In the genomic region with DNA sequence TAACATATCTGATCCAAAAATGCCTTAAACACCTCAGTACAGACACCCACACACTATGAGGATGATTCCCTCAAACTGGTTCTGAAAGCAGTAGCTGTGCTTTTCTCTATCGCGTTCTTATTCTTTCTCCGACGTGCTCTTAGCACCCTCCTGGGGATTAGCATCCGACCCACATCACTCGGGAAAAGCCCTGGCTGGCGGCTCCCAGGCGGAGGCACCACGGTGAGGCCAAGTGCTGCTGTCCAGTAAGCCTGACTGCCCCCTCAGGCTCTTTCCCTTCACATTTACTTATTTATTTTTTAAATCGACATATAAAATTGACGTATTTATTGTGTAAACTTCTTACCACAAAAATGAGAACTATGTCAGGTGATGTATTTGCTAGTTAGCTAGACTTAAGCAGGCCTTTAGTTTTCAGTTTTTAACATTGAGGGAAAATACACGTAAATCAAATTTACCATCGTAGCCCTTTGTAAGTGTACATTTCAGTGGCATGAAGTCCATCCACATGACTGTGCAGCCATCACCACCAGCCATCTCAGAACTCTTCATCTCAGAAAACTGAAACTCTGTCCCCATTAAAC, we compare ENCODE assay signal across 22 cellular contexts. TPM values are rescaled to one million over a fixed set of nuclear protein-coding genes. Genes with fewer than 3 reads are reported as not detected.
DNase-seq lines count a peak whose midpoint lies in the region; ATAC-seq, FAIRE-seq and TF ChIP-seq lines count a peak whose summit lies in the region.
"Had no signal": no experiment of that assay in that cellular context is flagged by ENCODE, and none has a peak within 500 bp of the region (broad histone marks: within the 10 kb centered on the region; RNA-seq: fewer than 3 reads in every experiment).

No MANE protein-coding gene starts in this region.

- peaks cover 2% of the 10 kb centered on the region for H3K9me3 ChIP-seq in RWPE2 (ENCODE audit: severe bottlenecking)
- H3K9me3 ChIP-seq: prostate gland, thyroid gland had no signal

- peaks cover 10% of the 10 kb centered on the region for H3K27me3 Mint-ChIP-seq in GM23338 (ENCODE audit: insufficient read depth, low read depth, poor library complexity)

- TF ChIP-seq CTCF in D721Med (IDR thresholded peaks at IDR 0.05; ENCODE audit: insufficient read depth, missing control alignments) (no peak), GM23338 (conservative IDR thresholded peaks at IDR 0.05; ENCODE audit: low read depth in 2 of 2) (no peak), RWPE2 (IDR thresholded peaks at IDR 0.05; ENCODE audit: poor library complexity, severe bottlenecking) (no peak)

- no peak overlapping the region for H3K27ac Mint-ChIP-seq in GM23338
- H3K27ac Mint-ChIP-seq: activated CD4-positive, alpha-beta T cell treated with anti-CD3 and anti-CD28 coated beads, Interleukin-2, amount 10 ng/mL, durations not matched to agents 24 days and 14 days; stimulated activated memory B cell treated with anti-CD40 and anti-IgM and Interleukin-4, amounts not matched to agents 10 μg/mL and 1 μg/mL and 100 μg/mL, for 72 hours had no signal

- H3K4me1 ChIP-seq in GM23338 (ENCODE audit: insufficient read depth) = no peaks in the 10 kb centered on the region
- peaks cover 4% of the 10 kb centered on the region for H3K4me1 ChIP-seq in RWPE2 (ENCODE audit: insufficient read depth, poor library complexity, severe bottlenecking)
- H3K4me1 ChIP-seq: foreskin keratinocyte, prostate gland had no signal

- ATAC-seq in GM23338 (peak; percentile 39), RWPE2 (ENCODE audit: low read depth) (no peak; the same call in 2 of the 3 replicates)

- H4K20me1 ChIP-seq in GM23338 (replicated peaks; ENCODE audit: insufficient read depth) = no peaks in the 10 kb centered on the region

- H3K36me3 ChIP-seq in GM23338 (ENCODE audit: insufficient read depth) (no peaks in the 10 kb centered on the region), RWPE2 (ENCODE audit: low read depth) (no peaks in the 10 kb centered on the region)
- H3K36me3 ChIP-seq: prostate gland, thyroid gland had no signal

- H3K9me2 ChIP-seq in GM23338 (ENCODE audit: insufficient read depth) = no peaks in the 10 kb centered on the region

- no peaks in the 10 kb centered on the region for H3K79me2 ChIP-seq in GM23338 (replicated peaks; ENCODE audit: insufficient read depth)

- H3K4me3 ChIP-seq in GM23338 (no peak overlapping the region), RWPE2 (ENCODE audit: severe bottlenecking) (no peak overlapping the region)
- H3K4me3 ChIP-seq: dorsolateral prefrontal cortex, prostate gland, thyroid gland had no signal

- no peak overlapping the region for H2AFZ ChIP-seq in GM23338

- no peaks in the 10 kb centered on the region for H3K36me3 Mint-ChIP-seq in GM23338 (ENCODE audit: low read depth)
- H3K36me3 Mint-ChIP-seq: stimulated activated memory B cell treated with anti-CD40 and anti-IgM and Interleukin-4, amounts not matched to agents 10 μg/mL and 1 μg/mL and 100 μg/mL, for 72 hours had no signal

- H3K4me1 Mint-ChIP-seq in GM23338 = peaks cover 3% of the 10 kb centered on the region; the same call in 1 of the 3 replicates

- H3K27me3 ChIP-seq in GM23338 (ENCODE audit: insufficient read depth) (no peaks in the 10 kb centered on the region), RWPE2 (ENCODE audit: insufficient read depth, poor library complexity, severe bottlenecking) (no peaks in the 10 kb centered on the region)
- H3K27me3 ChIP-seq: foreskin keratinocyte, thyroid gland had no signal

- no peak overlapping the region for H3K4me3 Mint-ChIP-seq in GM23338
- H3K4me3 Mint-ChIP-seq: activated CD4-positive, alpha-beta T cell treated with anti-CD3 and anti-CD28 coated beads, Interleukin-2, amount 10 ng/mL, durations not matched to agents 24 days and 14 days; nephron; stimulated activated memory B cell treated with anti-CD40 and anti-IgM and Interleukin-4, amounts not matched to agents 10 μg/mL and 1 μg/mL and 100 μg/mL, for 72 hours had no signal

- FAIRE-seq in D721Med (lab: Jason Lieb, UNC) = no peak
- FAIRE-seq in GM19239 (lab: Jason Lieb, UNC) = no peak

- no peak overlapping the region for H3K27ac ChIP-seq in GM23338 (ENCODE audit: low read depth)
- no peak overlapping the region for H3K27ac ChIP-seq in RWPE2 (ENCODE audit: poor library complexity, severe bottlenecking)
- H3K27ac ChIP-seq: dorsolateral prefrontal cortex, foreskin keratinocyte, prostate gland, thyroid gland had no signal

- no peaks in the 10 kb centered on the region for H3F3A ChIP-seq in GM23338 (replicated peaks; ENCODE audit: low read depth)

- peak; percentile 60 for DNase-seq in D721Med (ENCODE audit: insufficient read length, low spot score)
- no peak for DNase-seq in GM23338 (ENCODE audit: low spot score)
- DNase-seq in RWPE2 (ENCODE audit: low spot score) = peak; percentile 23
- DNase-seq in posterior vena cava (ENCODE audit: low spot score) = peak; percentile 31
- no peak for DNase-seq in NCI-H187 treated with DMSO at 0.1 percent for 48 hours (lab: John Stamatoyannopoulos, UW)
- DNase-seq in GM19239 (ENCODE audit: insufficient read length, low spot score) = no peak
- DNase-seq in NCI-H2171 treated with DMSO at 0.1 percent for 48 hours (lab: John Stamatoyannopoulos, UW) = no peak
- DNase-seq: activated CD4-positive, alpha-beta T cell treated with anti-CD3 and anti-CD28 coated beads, Interleukin-2, amount 10 ng/mL, durations not matched to agents 24 days and 14 days; activated CD8-positive, alpha-beta memory T cell treated with anti-CD3 and anti-CD28 coated beads, Interleukin-2, amount 50 U/mL, for 48 hours; activated effector memory CD4-positive, alpha-beta T cell treated with Interleukin-2 at 50 U/mL for 16 hours; dorsolateral prefrontal cortex; islet precursor cell; NCI-H2171; stimulated activated CD4-positive, alpha-beta T cell treated with anti-CD3 and anti-CD28 coated beads, Interleukin-15, amount 100 ng/mL, for 24 hours; thyroid gland had no signal

- no peaks in the 10 kb centered on the region; the same call in 1 of the 3 replicates for H3K9me3 Mint-ChIP-seq in GM23338
- H3K9me3 Mint-ChIP-seq: activated CD4-positive, alpha-beta T cell treated with anti-CD3 and anti-CD28 coated beads, Interleukin-2, amount 10 ng/mL, durations not matched to agents 24 days and 14 days; nephron; stimulated activated memory B cell treated with anti-CD40 and anti-IgM and Interleukin-4, amounts not matched to agents 10 μg/mL and 1 μg/mL and 100 μg/mL, for 72 hours had no signal

- no peak overlapping the region for H3K4me2 ChIP-seq in GM23338

- intact Hi-C loops in posterior vena cava (cut with DNase I) = no loop called here

TF ChIP-seq in GM23338, 12 proteins besides CTCF, POLR2A, EP300 and RAD21 (continues in another document):
- TF ChIP-seq, protein P1, sequence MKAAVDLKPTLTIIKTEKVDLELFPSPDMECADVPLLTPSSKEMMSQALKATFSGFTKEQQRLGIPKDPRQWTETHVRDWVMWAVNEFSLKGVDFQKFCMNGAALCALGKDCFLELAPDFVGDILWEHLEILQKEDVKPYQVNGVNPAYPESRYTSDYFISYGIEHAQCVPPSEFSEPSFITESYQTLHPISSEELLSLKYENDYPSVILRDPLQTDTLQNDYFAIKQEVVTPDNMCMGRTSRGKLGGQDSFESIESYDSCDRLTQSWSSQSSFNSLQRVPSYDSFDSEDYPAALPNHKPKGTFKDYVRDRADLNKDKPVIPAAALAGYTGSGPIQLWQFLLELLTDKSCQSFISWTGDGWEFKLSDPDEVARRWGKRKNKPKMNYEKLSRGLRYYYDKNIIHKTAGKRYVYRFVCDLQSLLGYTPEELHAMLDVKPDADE (IDR thresholded peaks at IDR 0.05) = no peak

RNA-seq across cellular contexts. Expression of gene TBX1, which starts 19.2 kb away (rescaled TPM):
- 0.23 and 0.66 TPM in 2 replicates for total RNA-seq in GM23338 (2014; rRNA removed; shearing (Covaris generic))
- polyA plus RNA-seq in GM23338 (2016; fragmentation: Nextera tagmentation; extraction: Ambion mirVana) = 0.19 TPM in 2 replicates
- 1 to 10 TPM; 7.5 to 8.1 TPM for total RNA-seq in posterior vena cava
- total RNA-seq: activated CD4-positive, alpha-beta T cell treated with anti-CD3 and anti-CD28 coated beads, Interleukin-2, amount 10 ng/mL, durations not matched to agents 24 days and 14 days; epithelial cell of proximal tubule; H4 had no signal

RNA-seq across cellular contexts. Expression of gene GP1BB, which starts 56.4 kb away (rescaled TPM):
- 1.3 TPM in 1 of 2 replicates, not detected in the other for total RNA-seq in GM23338 (2014; rRNA removed; shearing (Covaris generic))
- 0.53 and 1.1 TPM in 2 replicates for polyA plus RNA-seq in GM23338 (2016; fragmentation: Nextera tagmentation; extraction: Ambion mirVana)
- under 1 TPM in 1 of 2 donors, not detected in 1; 0.83 TPM for total RNA-seq in posterior vena cava
- total RNA-seq: activated CD4-positive, alpha-beta T cell treated with anti-CD3 and anti-CD28 coated beads, Interleukin-2, amount 10 ng/mL, durations not matched to agents 24 days and 14 days; HT1080 had no signal

Comparison
In these comparisons a context has a peak if more than half of its experiments do, and no peak if none do; other contexts are left out.
1. DNase-seq: peak in D721Med (single experiment), RWPE2 (single experiment) and posterior vena cava (single experiment); none in GM23338 (single experiment), NCI-H187 treated with DMSO at 0.1 percent for 48 hours (single experiment), GM19239 (single experiment) and NCI-H2171 treated with DMSO at 0.1 percent for 48 hours (single experiment).